ENCODE assay signal across 25 cellular contexts in the genomic region with DNA sequence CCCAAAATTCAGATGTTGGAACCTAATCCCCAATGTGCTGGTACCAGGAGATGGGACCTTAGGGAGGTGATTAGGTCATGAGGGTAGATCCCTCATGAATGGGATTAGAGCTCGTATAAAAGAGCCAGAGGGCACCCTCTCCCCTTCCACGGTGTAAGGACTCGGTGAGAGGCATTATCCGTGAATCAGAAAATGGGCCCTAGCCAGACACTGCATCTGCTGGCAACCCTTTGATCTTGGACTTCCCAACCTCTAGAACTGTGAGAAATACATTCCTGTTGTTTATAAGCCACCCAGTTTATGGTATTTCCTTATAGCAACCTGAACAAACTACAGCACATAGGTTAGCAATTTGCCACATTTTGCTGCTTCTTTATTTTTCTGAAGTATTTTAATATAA.
"Had no signal": no experiment of that assay in that cellular context is flagged by ENCODE, and none has a peak within 500 bp of the region (broad histone marks: within the 10 kb centered on the region; RNA-seq: fewer than 3 reads in every experiment).

No MANE protein-coding gene starts in this region.

- ATAC-seq: stimulated activated effector memory CD8-positive, alpha-beta T cell treated with anti-CD3 and anti-CD28 coated beads, Interleukin-12 subunit alpha, Interleukin-12 subunit beta, amount 100 ng/mL, for 72 hours; stimulated activated memory B cell treated with anti-CD40 and anti-IgM and Interleukin-4, amounts not matched to agents 10 μg/mL and 1 μg/mL and 100 μg/mL, for 72 hours; stimulated activated naive B cell treated with anti-CD40 and anti-IgM and Interleukin-4, amounts not matched to agents 10 μg/mL and 1 μg/mL and 100 μg/mL, for 72 hours; stimulated activated naive CD8-positive, alpha-beta T cell treated with anti-CD3 and anti-CD28 coated beads, Interleukin-15, amount 100 ng/mL, for 72 hours; stimulated activated naive CD8-positive, alpha-beta T cell treated with anti-CD3 and anti-CD28 coated beads, Interleukin-15, Interleukin-2, amounts not matched to agents 100 U/mL and 50 U/mL, for 24 hours; upper lobe of right lung had no signal

- H3K9me3 ChIP-seq: stomach, suprapubic skin, thoracic aorta, thyroid gland, tibial artery, tibial nerve, transverse colon, upper lobe of left lung, upper lobe of right lung, uterus, vagina had no signal

- H3K27ac ChIP-seq: stomach, suprapubic skin, thoracic aorta, thyroid gland, tibial artery, tibial nerve, transverse colon, upper lobe of left lung, upper lobe of right lung, vagina had no signal

- H3K4me3 ChIP-seq: stomach, suprapubic skin, thoracic aorta, thyroid gland, tibial artery, tibial nerve, transverse colon, upper lobe of left lung, upper lobe of right lung, uterus, vagina had no signal

- H3K36me3 ChIP-seq: stomach, suprapubic skin, thoracic aorta, thyroid gland, tibial artery, tibial nerve, transverse colon, upper lobe of left lung, upper lobe of right lung, uterus, vagina had no signal

- DNase-seq: stimulated activated CD4-positive, alpha-beta T cell treated with anti-CD3 and anti-CD28 coated beads, Interleukin-2, amount 100 ng/mL, for 24 hours; stimulated activated CD4-positive, alpha-beta T cell treated with anti-CD3 and anti-CD28 coated beads, Interleukin-2, amount 100 ng/mL, for 48 hours; stimulated activated CD4-positive, alpha-beta T cell treated with anti-CD3 and anti-CD28 coated beads, Interleukin-4, amount 100 ng/mL, for 1 hour; stimulated activated CD4-positive, alpha-beta T cell treated with anti-CD3 and anti-CD28 coated beads, Interleukin-4, amount 100 ng/mL, for 24 hours; stimulated activated CD4-positive, alpha-beta T cell treated with anti-CD3 and anti-CD28 coated beads, Interleukin-4, amount 100 ng/mL, for 4 hours; stimulated activated CD8-positive, alpha-beta memory T cell treated with anti-CD3 and anti-CD28 coated beads, Interleukin-4, amount 100 ng/mL, for 48 hours; stimulated activated naive B cell treated with anti-CD40 and anti-IgM and Interleukin-4, amounts not matched to agents 10 μg/mL and 1 μg/mL and 100 μg/mL, for 72 hours; stimulated activated naive CD4-positive, alpha-beta T cell; stimulated activated naive CD4-positive, alpha-beta T cell treated with Interleukin-2 at 50 U/mL for 16 hours; stimulated activated naive CD8-positive, alpha-beta T cell treated with anti-CD3 and anti-CD28 coated beads, Interleukin-15, amount 100 ng/mL, for 72 hours; stimulated activated naive CD8-positive, alpha-beta T cell treated with anti-CD3 and anti-CD28 coated beads, Interleukin-15, Interleukin-2, amounts not matched to agents 100 U/mL and 50 U/mL, for 24 hours; stomach; substantia nigra; thyroid gland; tibial artery; transverse colon; upper lobe of left lung; upper lobe of right lung; uterus had no signal

- H3K4me1 ChIP-seq: stomach, suprapubic skin, thyroid gland, tibial artery, transverse colon, upper lobe of right lung, uterus, vagina had no signal

- H3K27me3 ChIP-seq: stomach, suprapubic skin, thyroid gland, tibial artery, tibial nerve, transverse colon, upper lobe of left lung, upper lobe of right lung, uterus, vagina had no signal
